Comparison of ENCODE assay signal across 8 cellular contexts in the genomic region with DNA sequence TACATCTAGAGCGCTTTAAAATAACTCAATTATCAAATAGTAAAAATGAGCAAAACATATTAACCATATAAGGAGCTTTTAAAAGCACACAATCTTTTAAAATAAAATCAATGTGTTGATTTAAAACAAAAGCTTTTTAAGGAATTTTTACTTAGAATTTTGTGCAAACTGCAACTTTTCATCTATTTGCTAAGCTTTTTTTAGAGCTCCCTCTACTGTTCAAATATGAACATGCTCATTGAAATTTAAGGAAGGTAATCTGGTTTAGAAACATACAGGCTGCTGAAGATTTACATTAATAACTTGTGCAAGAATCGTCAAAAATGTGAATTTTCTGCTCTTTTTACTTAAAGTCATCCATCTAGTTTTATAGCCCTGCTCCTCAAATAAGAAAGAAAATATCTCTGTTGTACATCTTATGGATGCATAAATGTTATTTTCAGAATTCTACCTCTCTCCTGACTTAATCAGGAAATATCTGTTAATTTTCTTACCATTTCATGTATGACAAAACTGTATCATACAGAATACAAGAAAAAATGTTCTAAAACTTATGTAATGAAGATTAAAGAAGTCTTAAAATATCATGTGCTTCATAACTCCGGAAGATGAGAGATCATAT.
DNase-seq lines count a peak whose midpoint lies in the region; ATAC-seq and TF ChIP-seq lines count a peak whose summit lies in the region.

No MANE protein-coding gene starts in this region.

- H3K36me3 ChIP-seq in DND-41 (ENCODE audit: insufficient read depth, low read length) (no peaks in the 10 kb centered on the region), Karpas-422 (ENCODE audit: insufficient read depth, low read length) (no peaks in the 10 kb centered on the region), brain microvascular endothelial cell (replicated peaks) (no peaks in the 10 kb centered on the region)

- no peak for DNase-seq in DND-41
- DNase-seq in Karpas-422 = peak; percentile 64
- DNase-seq in brain microvascular endothelial cell = no peak
- DNase-seq in midbrain (lab: John Stamatoyannopoulos, UW) = peak; percentile 26
- no peak for DNase-seq in activated naive CD8-positive, alpha-beta T cell treated with anti-CD3 and anti-CD28 coated beads for 36 hours
- DNase-seq in activated CD4-positive, alpha-beta memory T cell treated with anti-CD3 and anti-CD28 coated beads, Interleukin-2, amount 10 ng/mL, durations not matched to agents 7 days and 5 days = no peak
- no peak for DNase-seq in activated CD4-positive, alpha-beta T cell treated with anti-CD3 and anti-CD28 coated beads, Interleukin-2, amount 50 U/mL, for 1 hour

- H3K4me1 ChIP-seq in DND-41 (ENCODE audit: insufficient read depth, low read length) (no peaks in the 10 kb centered on the region), Karpas-422 (ENCODE audit: low read length) (no peaks in the 10 kb centered on the region)

- in situ Hi-C loops in brain microvascular endothelial cell (cut with HindIII; ENCODE audit: low pct_ligation_motif_present, low sequenced_read_pairs) = no loop called here

- H3K27me3 ChIP-seq in DND-41 (ENCODE audit: insufficient read depth, low read length, poor library complexity) = no peaks in the 10 kb centered on the region
- H3K27me3 ChIP-seq in Karpas-422 (ENCODE audit: low read length) = no peaks in the 10 kb centered on the region
- H3K27me3 ChIP-seq in brain microvascular endothelial cell (replicated peaks) = no peaks in the 10 kb centered on the region

- H3K27me3 Mint-ChIP-seq in activated naive CD8-positive, alpha-beta T cell treated with anti-CD3 and anti-CD28 coated beads for 36 hours = no peaks in the 10 kb centered on the region
- H3K27me3 Mint-ChIP-seq in activated CD4-positive, alpha-beta memory T cell treated with anti-CD3 and anti-CD28 coated beads, Interleukin-2, amount 10 ng/mL, durations not matched to agents 7 days and 5 days = no peaks in the 10 kb centered on the region

- CTCF ChIA-PET in activated CD4-positive, alpha-beta memory T cell treated with anti-CD3 and anti-CD28 coated beads, Interleukin-2, amount 10 ng/mL, durations not matched to agents 7 days and 5 days (lab: Charles Lee) = interaction anchor here (0.9 kb wide), 1 partner anchor 22 kb away, joined by 4 read pairs; no protein-coding TSS in a partner anchor

- H3K27ac ChIP-seq in DND-41 (ENCODE audit: low read length) (no peak overlapping the region), Karpas-422 (ENCODE audit: low read length) (no peak overlapping the region), brain microvascular endothelial cell (no peak overlapping the region)

- H3K79me2 ChIP-seq in DND-41 (ENCODE audit: insufficient read depth, low read length) (no peaks in the 10 kb centered on the region), Karpas-422 (ENCODE audit: low read length) (no peaks in the 10 kb centered on the region)

- no peak overlapping the region for H3K9ac ChIP-seq in DND-41 (ENCODE audit: low read depth, low read length)
- H3K9ac ChIP-seq in Karpas-422 (ENCODE audit: low read length) = no peak overlapping the region

- H3K4me2 ChIP-seq in DND-41 (ENCODE audit: insufficient read depth, low read length) (no peak overlapping the region), Karpas-422 (ENCODE audit: low read depth, low read length, poor library complexity, severe bottlenecking) (no peak overlapping the region)

- no peaks in the 10 kb centered on the region for H3K9me2 ChIP-seq in Karpas-422 (replicated peaks; ENCODE audit: insufficient read depth, low read length)

- H3K9me3 Mint-ChIP-seq in activated naive CD8-positive, alpha-beta T cell treated with anti-CD3 and anti-CD28 coated beads for 36 hours = no peaks in the 10 kb centered on the region
- no peaks in the 10 kb centered on the region for H3K9me3 Mint-ChIP-seq in activated CD4-positive, alpha-beta memory T cell treated with anti-CD3 and anti-CD28 coated beads, Interleukin-2, amount 10 ng/mL, durations not matched to agents 7 days and 5 days

- H4K20me1 ChIP-seq in DND-41 (ENCODE audit: insufficient read depth, low read length) (no peaks in the 10 kb centered on the region), Karpas-422 (ENCODE audit: insufficient read depth, low read depth, low read length) (no peaks in the 10 kb centered on the region)

- H3K4me3 Mint-ChIP-seq in activated naive CD8-positive, alpha-beta T cell treated with anti-CD3 and anti-CD28 coated beads for 36 hours = no peak overlapping the region
- H3K4me3 Mint-ChIP-seq in activated CD4-positive, alpha-beta memory T cell treated with anti-CD3 and anti-CD28 coated beads, Interleukin-2, amount 10 ng/mL, durations not matched to agents 7 days and 5 days = no peak overlapping the region

- no peaks in the 10 kb centered on the region for H3K4me1 Mint-ChIP-seq in activated naive CD8-positive, alpha-beta T cell treated with anti-CD3 and anti-CD28 coated beads for 36 hours
- H3K4me1 Mint-ChIP-seq in activated CD4-positive, alpha-beta memory T cell treated with anti-CD3 and anti-CD28 coated beads, Interleukin-2, amount 10 ng/mL, durations not matched to agents 7 days and 5 days = no peaks in the 10 kb centered on the region

- H3K9me3 ChIP-seq in DND-41 (ENCODE audit: insufficient read depth, low read length, severe bottlenecking) (no peaks in the 10 kb centered on the region), Karpas-422 (ENCODE audit: low read length) (no peaks in the 10 kb centered on the region)

- TF ChIP-seq CTCF in DND-41 (IDR thresholded peaks at IDR 0.05; ENCODE audit: borderline replicate concordance, extremely low read depth, low read length, poor library complexity, severe bottlenecking) (peak; percentile 64), brain microvascular endothelial cell (IDR thresholded peaks at IDR 0.05; ENCODE audit: low read depth, low read length, missing control alignments) (peak; percentile 27)

- H3K27ac Mint-ChIP-seq in activated naive CD8-positive, alpha-beta T cell treated with anti-CD3 and anti-CD28 coated beads for 36 hours = no peak overlapping the region
- H3K27ac Mint-ChIP-seq in activated CD4-positive, alpha-beta memory T cell treated with anti-CD3 and anti-CD28 coated beads, Interleukin-2, amount 10 ng/mL, durations not matched to agents 7 days and 5 days = no peak overlapping the region

- no peak overlapping the region for H3K4me3 ChIP-seq in DND-41 (ENCODE audit: low read depth in 1 of 2, low read length in 2 of 2)
- H3K4me3 ChIP-seq in Karpas-422 (ENCODE audit: low read length) = no peak overlapping the region
- no peak overlapping the region for H3K4me3 ChIP-seq in brain microvascular endothelial cell (ENCODE audit: low read depth, low read length)

- ATAC-seq in DND-41 (ENCODE audit: insufficient read depth, low read depth) (no peak), HG03135 (IDR thresholded peaks at IDR 0.05; ENCODE audit: unreplicated experiment) (no peak)

- H2AFZ ChIP-seq in DND-41 (ENCODE audit: low read depth, low read length) = no peak overlapping the region
- no peak overlapping the region for H2AFZ ChIP-seq in Karpas-422 (ENCODE audit: low read length)

- H3K36me3 Mint-ChIP-seq in activated naive CD8-positive, alpha-beta T cell treated with anti-CD3 and anti-CD28 coated beads for 36 hours = no peaks in the 10 kb centered on the region
- H3K36me3 Mint-ChIP-seq in activated CD4-positive, alpha-beta memory T cell treated with anti-CD3 and anti-CD28 coated beads, Interleukin-2, amount 10 ng/mL, durations not matched to agents 7 days and 5 days (ENCODE audit: low read depth) = no peaks in the 10 kb centered on the region

- POLR2A ChIA-PET in activated CD4-positive, alpha-beta memory T cell treated with anti-CD3 and anti-CD28 coated beads, Interleukin-2, amount 10 ng/mL, durations not matched to agents 7 days and 5 days (lab: Charles Lee) = no interaction called here

Comparison
In these comparisons a context has a peak if more than half of its experiments do, and no peak if none do; other contexts are left out.
1. DNase-seq: peak in Karpas-422 (single experiment) and midbrain (single experiment); none in DND-41 (single experiment), brain microvascular endothelial cell (single experiment), activated naive CD8-positive, alpha-beta T cell treated with anti-CD3 and anti-CD28 coated beads for 36 hours (single experiment), activated CD4-positive, alpha-beta memory T cell treated with anti-CD3 and anti-CD28 coated beads, Interleukin-2, amount 10 ng/mL, durations not matched to agents 7 days and 5 days (single experiment) and activated CD4-positive, alpha-beta T cell treated with anti-CD3 and anti-CD28 coated beads, Interleukin-2, amount 50 U/mL, for 1 hour (single experiment).